In genomic region chr5:33891731-33892418, GRCh38 we compare ENCODE assay signal across 9 cellular contexts. TPM values are rescaled to one million over a fixed set of nuclear protein-coding genes. Genes with fewer than 3 reads are reported as not detected.
DNase-seq lines count a peak whose midpoint lies in the region; TF ChIP-seq lines count a peak whose summit lies in the region.
"Had no signal": no experiment of that assay in that cellular context is flagged by ENCODE, and none has a peak within 500 bp of the region (broad histone marks: within the 10 kb centered on the region; RNA-seq: fewer than 3 reads in every experiment).

Gene ADAMTS12, minus strand, starts transcription at chr5:33891990. Its CDS starts 134 bp downstream, at chr5:33891856.

- H3K9me3 Mint-ChIP-seq in activated naive CD4-positive, alpha-beta T cell treated with anti-CD3 and anti-CD28 coated beads, Interleukin-2, amount 10 ng/mL, durations not matched to agents 7 days and 5 days: no peaks in the 10 kb centered on the region

- peak within 1 kb of the TSS; percentile 62 for H3K4me3 ChIP-seq in H7 (ENCODE audit: insufficient read depth, low read depth, low read length)
- H3K4me3 ChIP-seq in WI38 (ENCODE audit: low read depth, low read length): peak within 1 kb of the TSS; percentile 78
- H3K4me3 ChIP-seq in skeletal muscle cell (ENCODE audit: low read depth, low read length): peak within 1 kb of the TSS; percentile 62
- H3K4me3 ChIP-seq: SK-N-MC had no signal

- TF ChIP-seq CTCF in WI38 (IDR thresholded peaks at IDR 0.05; ENCODE audit: low read depth, low read length): no peak

- H3K36me3 Mint-ChIP-seq in activated naive CD4-positive, alpha-beta T cell treated with anti-CD3 and anti-CD28 coated beads, Interleukin-2, amount 10 ng/mL, durations not matched to agents 7 days and 5 days: no peaks in the 10 kb centered on the region

- H3K27ac Mint-ChIP-seq in activated naive CD4-positive, alpha-beta T cell treated with anti-CD3 and anti-CD28 coated beads, Interleukin-2, amount 10 ng/mL, durations not matched to agents 7 days and 5 days: no peak within 1 kb of the TSS

- H3K27me3 Mint-ChIP-seq in activated naive CD4-positive, alpha-beta T cell treated with anti-CD3 and anti-CD28 coated beads, Interleukin-2, amount 10 ng/mL, durations not matched to agents 7 days and 5 days: peaks cover 49% of the 10 kb centered on the region

- H3K4me3 Mint-ChIP-seq in activated naive CD4-positive, alpha-beta T cell treated with anti-CD3 and anti-CD28 coated beads, Interleukin-2, amount 10 ng/mL, durations not matched to agents 7 days and 5 days: no peak within 1 kb of the TSS

- peak; percentile 89 for DNase-seq in H7
- DNase-seq in hepatic stellate cell (ENCODE audit: low spot score): peak; percentile 65
- peak; percentile 36 for DNase-seq in skeletal muscle cell (ENCODE audit: low read depth)
- no peak for DNase-seq in HuH-7 (ENCODE audit: low spot score)
- DNase-seq in SHP77 (lab: John Stamatoyannopoulos, UW): no peak
- no peak for DNase-seq in stimulated activated CD8-positive, alpha-beta memory T cell treated with anti-CD3 and anti-CD28 coated beads, Interleukin-4, amount 100 ng/mL, for 48 hours
- DNase-seq in activated naive CD4-positive, alpha-beta T cell treated with anti-CD3 and anti-CD28 coated beads, Interleukin-2, amount 10 ng/mL, durations not matched to agents 7 days and 5 days: no peak

- no peaks in the 10 kb centered on the region; the same call in 1 of the 2 replicates for H3K27me3 ChIP-seq in H7 (ENCODE audit: control insufficient read depth, insufficient read depth, low read length)

- H3K4me1 Mint-ChIP-seq in activated naive CD4-positive, alpha-beta T cell treated with anti-CD3 and anti-CD28 coated beads, Interleukin-2, amount 10 ng/mL, durations not matched to agents 7 days and 5 days: peaks cover 3% of the 10 kb centered on the region

- CTCF ChIA-PET in activated naive CD4-positive, alpha-beta T cell treated with anti-CD3 and anti-CD28 coated beads, Interleukin-2, amount 10 ng/mL, durations not matched to agents 7 days and 5 days (lab: Charles Lee): no interaction called here

- no peaks in the 10 kb centered on the region for H3K36me3 ChIP-seq in H7 (replicated peaks; ENCODE audit: control insufficient read depth, insufficient read depth, low read length)

RNA-seq across cellular contexts. Expression of gene ADAMTS12, which starts in this region (rescaled TPM):
- 2.7 and 3.0 TPM in 2 replicates for total RNA-seq in H7 (2014; rRNA removed; shearing (Covaris generic))

Comparison
In these comparisons a context has a peak if more than half of its experiments do, and no peak if none do; other contexts are left out.
1. DNase-seq: peak in H7 (single experiment), hepatic stellate cell (single experiment) and skeletal muscle cell (single experiment); none in HuH-7 (single experiment), SHP77 (0 of 2), stimulated activated CD8-positive, alpha-beta memory T cell treated with anti-CD3 and anti-CD28 coated beads, Interleukin-4, amount 100 ng/mL, for 48 hours (single experiment) and activated naive CD4-positive, alpha-beta T cell treated with anti-CD3 and anti-CD28 coated beads, Interleukin-2, amount 10 ng/mL, durations not matched to agents 7 days and 5 days (single experiment).
2. Peak in every context shown above with its lines, with median percentiles within 50 percentile points of each other: H3K4me3 ChIP-seq.